Comparison of ENCODE assay signal across 10 cellular contexts in the genomic region with DNA sequence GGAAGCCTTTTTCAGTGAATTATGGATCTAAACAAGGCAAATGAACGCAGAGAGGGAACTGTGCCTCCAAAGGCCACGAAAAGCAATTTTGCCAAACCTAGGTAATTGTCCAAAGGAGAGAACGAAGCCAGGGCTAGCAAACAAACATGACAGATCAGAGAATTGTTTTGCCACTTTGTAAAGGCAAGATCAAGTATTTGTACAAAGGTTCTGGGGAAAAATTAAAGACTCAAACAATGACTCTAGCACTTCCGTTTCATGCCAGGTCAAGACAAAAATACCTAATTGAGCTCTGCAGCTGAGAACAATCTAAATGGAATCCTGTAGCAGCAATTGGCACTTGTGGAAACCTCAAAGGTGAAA. TPM values are rescaled to one million over a fixed set of nuclear protein-coding genes. Genes with fewer than 3 reads are reported as not detected.
DNase-seq lines count a peak whose midpoint lies in the region; ATAC-seq and TF ChIP-seq lines count a peak whose summit lies in the region.
"Had no signal": no experiment of that assay in that cellular context is flagged by ENCODE, and none has a peak within 500 bp of the region (broad histone marks: within the 10 kb centered on the region; RNA-seq: fewer than 3 reads in every experiment).

No MANE protein-coding gene starts in this region.

- no peaks in the 10 kb centered on the region for H3K9me3 ChIP-seq in neutrophil

- H3K27me3 ChIP-seq in neutrophil: no peaks in the 10 kb centered on the region

- H3K9me3 Mint-ChIP-seq in activated T-helper 1 cell treated with anti-CD3 and anti-CD28 coated beads, Interleukin-12 subunit alpha, Interleukin-12 subunit beta, Interleukin-2, Interleukin-4 antibody, amounts not matched to agents 30 ng/mL and 10 ng/mL and 1 ng/mL, durations not matched to agents 14 hours and 24 hours and 36 hours: peaks cover 6% of the 10 kb centered on the region

- H3K4me1 ChIP-seq in neutrophil (ENCODE audit: control insufficient read depth in 1 of 2, insufficient read depth in 1 of 2, low read depth in 1 of 2, low read length in 1 of 2): peaks cover 65 to 69% of the 10 kb centered on the region in 2 experiments

- peaks cover 19% of the 10 kb centered on the region for H3K36me3 Mint-ChIP-seq in activated T-helper 1 cell treated with anti-CD3 and anti-CD28 coated beads, Interleukin-12 subunit alpha, Interleukin-12 subunit beta, Interleukin-2, Interleukin-4 antibody, amounts not matched to agents 30 ng/mL and 10 ng/mL and 1 ng/mL, durations not matched to agents 14 hours and 24 hours and 36 hours (ENCODE audit: low read depth)

- TF ChIP-seq CTCF in neutrophil (IDR thresholded peaks at IDR 0.05) (no peak), foreskin fibroblast (IDR thresholded peaks at IDR 0.05; ENCODE audit: low read depth, low read length) (no peak)

- intact Hi-C loops in activated T-helper 1 cell treated with anti-CD3 and anti-CD28 coated beads, Interleukin-12 subunit alpha, Interleukin-12 subunit beta, Interleukin-2, Interleukin-4 antibody, amounts not matched to agents 30 ng/mL and 10 ng/mL and 1 ng/mL, durations not matched to agents 14 hours and 24 hours and 36 hours (cut with micrococcal nuclease): loop anchor here (10.0 kb wide), 1 partner anchor 396 kb away; no protein-coding TSS in a partner anchor

- ATAC-seq in GM18499 (IDR thresholded peaks at IDR 0.05; ENCODE audit: insufficient read depth, unreplicated experiment): peak; percentile 23
- peak; percentile 36 for ATAC-seq in HG02938 (IDR thresholded peaks at IDR 0.05; ENCODE audit: unreplicated experiment)
- no peak for ATAC-seq in GM21423 (IDR thresholded peaks at IDR 0.05; ENCODE audit: unreplicated experiment)

- H3K27ac Mint-ChIP-seq in activated T-helper 1 cell treated with anti-CD3 and anti-CD28 coated beads, Interleukin-12 subunit alpha, Interleukin-12 subunit beta, Interleukin-2, Interleukin-4 antibody, amounts not matched to agents 30 ng/mL and 10 ng/mL and 1 ng/mL, durations not matched to agents 14 hours and 24 hours and 36 hours: peak overlapping the region; percentile 29
- H3K27ac Mint-ChIP-seq: activated naive CD8-positive, alpha-beta T cell treated with anti-CD3 and anti-CD28 coated beads for 36 hours had no signal

- H3K4me3 ChIP-seq in neutrophil (ENCODE audit: low read depth in 1 of 2, low read length in 1 of 2) (peak overlapping the region; percentile 44 to 48), foreskin fibroblast (ENCODE audit: low read depth in 1 of 2, low read length in 2 of 2) (no peak overlapping the region)

- H3K27me3 Mint-ChIP-seq in activated T-helper 1 cell treated with anti-CD3 and anti-CD28 coated beads, Interleukin-12 subunit alpha, Interleukin-12 subunit beta, Interleukin-2, Interleukin-4 antibody, amounts not matched to agents 30 ng/mL and 10 ng/mL and 1 ng/mL, durations not matched to agents 14 hours and 24 hours and 36 hours (ENCODE audit: insufficient read depth): no peaks in the 10 kb centered on the region

- peaks cover 14% of the 10 kb centered on the region for H3K36me3 ChIP-seq in neutrophil
- H3K36me3 ChIP-seq: WERI-Rb-1 had no signal

- DNase-seq in activated T-helper 1 cell treated with anti-CD3 and anti-CD28 coated beads, Interleukin-12 subunit alpha, Interleukin-12 subunit beta, Interleukin-2, Interleukin-4 antibody, amounts not matched to agents 30 ng/mL and 10 ng/mL and 1 ng/mL, durations not matched to agents 14 hours and 24 hours and 36 hours (ENCODE audit: low spot score): no peak
- DNase-seq in foreskin fibroblast (no peak), SHP77 (lab: John Stamatoyannopoulos, UW) (no peak)
- DNase-seq in activated effector memory CD4-positive, alpha-beta T cell treated with Interleukin-2 at 50 U/mL for 16 hours: no peak
- DNase-seq: activated naive CD8-positive, alpha-beta T cell treated with anti-CD3 and anti-CD28 coated beads for 36 hours; WERI-Rb-1 had no signal

- no peak overlapping the region for H3K4me3 Mint-ChIP-seq in activated T-helper 1 cell treated with anti-CD3 and anti-CD28 coated beads, Interleukin-12 subunit alpha, Interleukin-12 subunit beta, Interleukin-2, Interleukin-4 antibody, amounts not matched to agents 30 ng/mL and 10 ng/mL and 1 ng/mL, durations not matched to agents 14 hours and 24 hours and 36 hours
- H3K4me3 Mint-ChIP-seq: activated naive CD8-positive, alpha-beta T cell treated with anti-CD3 and anti-CD28 coated beads for 36 hours had no signal

- peaks cover 42% of the 10 kb centered on the region for H3K4me1 Mint-ChIP-seq in activated T-helper 1 cell treated with anti-CD3 and anti-CD28 coated beads, Interleukin-12 subunit alpha, Interleukin-12 subunit beta, Interleukin-2, Interleukin-4 antibody, amounts not matched to agents 30 ng/mL and 10 ng/mL and 1 ng/mL, durations not matched to agents 14 hours and 24 hours and 36 hours (ENCODE audit: low read depth)

- H3K27ac ChIP-seq in neutrophil: peak overlapping the region; percentile 90
- H3K27ac ChIP-seq: WERI-Rb-1 had no signal

RNA-seq across cellular contexts. Expression of a gene that starts 8.5 kb away (rescaled TPM):
- 20.3 and 21.4 TPM in 2 replicates for total RNA-seq in activated T-helper 1 cell treated with anti-CD3 and anti-CD28 coated beads, Interleukin-12 subunit alpha, Interleukin-12 subunit beta, Interleukin-2, Interleukin-4 antibody, amounts not matched to agents 30 ng/mL and 10 ng/mL and 1 ng/mL, durations not matched to agents 14 hours and 24 hours and 36 hours

Comparison
In these comparisons a context has a peak if more than half of its experiments do, and no peak if none do; other contexts are left out.
1. H3K4me3 ChIP-seq: peak in neutrophil (2 of 2); none in foreskin fibroblast (0 of 2).